Comparison of ENCODE assay signal across 8 cellular contexts in genomic region chr7:127588019-127588696, GRCh38. TPM values are rescaled to one million over a fixed set of nuclear protein-coding genes. Genes with fewer than 3 reads are reported as not detected.
DNase-seq lines count a peak whose midpoint lies in the region; ATAC-seq and TF ChIP-seq lines count a peak whose summit lies in the region.

ARF5 (plus strand) TSS chr7:127588411; CDS start chr7:127588499, 88 bp downstream.

- H3K4me3 ChIP-seq in DOHH2 (ENCODE audit: low read length) (peak within 1 kb of the TSS; percentile 83), RWPE2 (ENCODE audit: severe bottlenecking) (peak within 1 kb of the TSS; percentile 77), fibroblast of the aortic adventitia (ENCODE audit: low read depth, low read length) (peak within 1 kb of the TSS; percentile 92)

- peaks cover 37% of the 10 kb centered on the region for H3K4me1 ChIP-seq in DOHH2 (ENCODE audit: control insufficient read depth, low read length)
- H3K4me1 ChIP-seq in RWPE2 (ENCODE audit: insufficient read depth, poor library complexity, severe bottlenecking), result peaks cover 5% of the 10 kb centered on the region

- no peaks in the 10 kb centered on the region for H3K9me3 ChIP-seq in DOHH2 (ENCODE audit: control insufficient read depth, insufficient read depth, low read length)
- H3K9me3 ChIP-seq in RWPE2 (ENCODE audit: severe bottlenecking), result no peaks in the 10 kb centered on the region

- H3K4me1 Mint-ChIP-seq in nephron progenitor cell, result peaks cover 31% of the 10 kb centered on the region
- peaks cover 53% of the 10 kb centered on the region for H3K4me1 Mint-ChIP-seq in stimulated activated naive CD8-positive, alpha-beta T cell treated with anti-CD3 and anti-CD28 coated beads, Interleukin-15, amount 100 ng/mL, for 72 hours

- DNase-seq in Kasumi-1 (lab: John Stamatoyannopoulos, UW) (peak; percentile 56 to 74), RWPE2 (ENCODE audit: low spot score) (no peak), fibroblast of the aortic adventitia (ENCODE audit: low read depth) (peak; percentile 73), nephron progenitor cell (peak; percentile 94)
- peak; percentile 87 for DNase-seq in activated effector memory CD4-positive, alpha-beta T cell treated with Interleukin-2 at 50 U/mL for 16 hours
- peak; percentile 84 to 87 for DNase-seq in stimulated activated naive CD8-positive, alpha-beta T cell treated with anti-CD3 and anti-CD28 coated beads, Interleukin-15, amount 100 ng/mL, for 72 hours

- TF ChIP-seq CTCF in DOHH2 (IDR thresholded peaks at IDR 0.05; ENCODE audit: low read depth, low read length, poor library complexity, severe bottlenecking) (no peak), RWPE2 (IDR thresholded peaks at IDR 0.05; ENCODE audit: poor library complexity, severe bottlenecking) (no peak), fibroblast of the aortic adventitia (IDR thresholded peaks at IDR 0.05; ENCODE audit: insufficient read depth, low read length) (peak; percentile 5), nephron progenitor cell (IDR thresholded peaks at IDR 0.05) (no peak)

- H3K27me3 ChIP-seq in DOHH2 (ENCODE audit: control insufficient read depth, low read length) (no peaks in the 10 kb centered on the region), RWPE2 (ENCODE audit: insufficient read depth, poor library complexity, severe bottlenecking) (no peaks in the 10 kb centered on the region)

- peak within 1 kb of the TSS; percentile 30 for H3K27ac ChIP-seq in DOHH2 (ENCODE audit: low read depth, low read length)
- peak within 1 kb of the TSS; percentile 45 for H3K27ac ChIP-seq in RWPE2 (ENCODE audit: poor library complexity, severe bottlenecking)

- peaks cover 35% of the 10 kb centered on the region for H3K36me3 Mint-ChIP-seq in nephron progenitor cell (ENCODE audit: low read depth)

- peaks cover 15% of the 10 kb centered on the region for H3K9me3 Mint-ChIP-seq in nephron progenitor cell
- no peaks in the 10 kb centered on the region for H3K9me3 Mint-ChIP-seq in stimulated activated naive CD8-positive, alpha-beta T cell treated with anti-CD3 and anti-CD28 coated beads, Interleukin-15, amount 100 ng/mL, for 72 hours

- ATAC-seq in GM21825 (IDR thresholded peaks at IDR 0.05; ENCODE audit: unreplicated experiment) (peak; percentile 82), RWPE2 (ENCODE audit: low read depth) (peak; percentile 64)
- ATAC-seq in stimulated activated naive CD8-positive, alpha-beta T cell treated with anti-CD3 and anti-CD28 coated beads, Interleukin-15, amount 100 ng/mL, for 72 hours, result peak; percentile 85

- no peaks in the 10 kb centered on the region for H3K9me2 ChIP-seq in DOHH2 (replicated peaks; ENCODE audit: control insufficient read depth, low read length)

- peak within 1 kb of the TSS; percentile 91 for H3K27ac Mint-ChIP-seq in nephron progenitor cell
- peak within 1 kb of the TSS; percentile 88 to 94 for H3K27ac Mint-ChIP-seq in stimulated activated naive CD8-positive, alpha-beta T cell treated with anti-CD3 and anti-CD28 coated beads, Interleukin-15, amount 100 ng/mL, for 72 hours

- peak within 1 kb of the TSS; percentile 96 for H3K4me3 Mint-ChIP-seq in nephron progenitor cell
- H3K4me3 Mint-ChIP-seq in stimulated activated naive CD8-positive, alpha-beta T cell treated with anti-CD3 and anti-CD28 coated beads, Interleukin-15, amount 100 ng/mL, for 72 hours, result peak within 1 kb of the TSS; percentile 87 to 92

- H3F3A ChIP-seq in DOHH2 (ENCODE audit: control insufficient read depth, insufficient read depth), result peaks cover 8% of the 10 kb centered on the region

- peaks cover 24% of the 10 kb centered on the region; the same call in 1 of the 2 replicates for H4K20me1 ChIP-seq in DOHH2 (ENCODE audit: control insufficient read depth, insufficient read depth, low read depth, low read length)

- H3K36me3 ChIP-seq in DOHH2 (ENCODE audit: control insufficient read depth, low read length) (peaks cover 35% of the 10 kb centered on the region), RWPE2 (ENCODE audit: low read depth) (peaks cover 25% of the 10 kb centered on the region)

- peaks cover 11% of the 10 kb centered on the region for H3K27me3 Mint-ChIP-seq in nephron progenitor cell (ENCODE audit: low read depth, poor library complexity)
- H3K27me3 Mint-ChIP-seq in stimulated activated naive CD8-positive, alpha-beta T cell treated with anti-CD3 and anti-CD28 coated beads, Interleukin-15, amount 100 ng/mL, for 72 hours, result no peaks in the 10 kb centered on the region

- H3K4me2 ChIP-seq in DOHH2 (ENCODE audit: low read length), result peak within 1 kb of the TSS; percentile 82

- peaks cover 37% of the 10 kb centered on the region for H3K79me2 ChIP-seq in DOHH2 (ENCODE audit: control insufficient read depth, low read length)

RNA-seq across cellular contexts. Expression of gene ARF5, which starts in this region (rescaled TPM):
- total RNA-seq in fibroblast of the aortic adventitia (ENCODE audit: low replicate concordance), result 43.6 and 105 TPM in 2 replicates
